In the genomic region with DNA sequence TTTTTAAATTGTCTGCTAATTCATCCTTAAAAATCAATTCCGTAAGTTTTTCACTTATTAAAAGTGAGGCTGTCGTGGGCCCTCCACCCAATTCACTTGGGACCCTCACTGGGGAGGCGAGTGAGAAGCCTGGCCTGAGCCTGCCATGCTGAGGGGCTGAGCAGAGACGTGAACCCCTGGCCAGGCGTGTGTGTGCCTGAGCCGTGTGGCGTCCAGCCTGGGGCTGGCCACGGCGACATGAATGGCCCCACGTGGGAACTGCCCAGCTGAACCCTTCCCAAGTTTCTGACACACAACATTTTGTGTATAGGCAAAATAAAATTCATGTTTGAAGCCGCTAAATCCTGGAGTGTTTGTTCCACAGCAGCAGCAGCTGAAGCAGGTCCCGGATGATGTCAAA, we compare ENCODE assay signal across 2 cellular contexts.
TF ChIP-seq lines count a peak whose summit lies in the region.

No MANE protein-coding gene starts in this region.

TF ChIP-seq in HEK293T, 16 proteins besides CTCF, POLR2A, EP300 and RAD21:
- TF ChIP-seq FOXK2 (IDR thresholded peaks at IDR 0.05): no peak

TF ChIP-seq in H1, 55 proteins besides CTCF, POLR2A, EP300 and RAD21:
- TF ChIP-seq YY1 (IDR thresholded peaks at IDR 0.05; ENCODE audit: low read depth, low read length) (no peak), EGR1 (IDR thresholded peaks at IDR 0.05; ENCODE audit: borderline replicate concordance, low read depth, low read length) (no peak), MAFK (IDR thresholded peaks at IDR 0.05; ENCODE audit: low read depth, low read length) (no peak), SUZ12 (IDR thresholded peaks at IDR 0.05; ENCODE audit: low read length) (no peak), PHF8 (conservative IDR thresholded peaks at IDR 0.05; ENCODE audit: low read depth, low read length) (no peak), POU5F1 (IDR thresholded peaks at IDR 0.05; ENCODE audit: low read depth, low read length) (no peak), CREB1 (IDR thresholded peaks at IDR 0.05) (no peak), CEBPB (IDR thresholded peaks at IDR 0.05; ENCODE audit: low read depth, low read length) (no peak), ZNF274 (IDR thresholded peaks at IDR 0.05; ENCODE audit: borderline replicate concordance, extremely low read depth, low read length) (no peak), NANOG (IDR thresholded peaks at IDR 0.05; ENCODE audit: insufficient read depth, low read depth, low read length, poor library complexity, severe bottlenecking) (no peak), HDAC2 (IDR thresholded peaks at IDR 0.05; ENCODE audit: borderline replicate concordance in 1 of 2, low read depth in 2 of 2, low read length in 2 of 2) (no peak)
- TF ChIP-seq, protein P1, sequence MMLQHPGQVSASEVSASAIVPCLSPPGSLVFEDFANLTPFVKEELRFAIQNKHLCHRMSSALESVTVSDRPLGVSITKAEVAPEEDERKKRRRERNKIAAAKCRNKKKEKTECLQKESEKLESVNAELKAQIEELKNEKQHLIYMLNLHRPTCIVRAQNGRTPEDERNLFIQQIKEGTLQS (IDR thresholded peaks at IDR 0.05; ENCODE audit: insufficient read depth, low read depth, low read length): no peak
